ENCODE assay signal across 2 cellular contexts in the genomic region with DNA sequence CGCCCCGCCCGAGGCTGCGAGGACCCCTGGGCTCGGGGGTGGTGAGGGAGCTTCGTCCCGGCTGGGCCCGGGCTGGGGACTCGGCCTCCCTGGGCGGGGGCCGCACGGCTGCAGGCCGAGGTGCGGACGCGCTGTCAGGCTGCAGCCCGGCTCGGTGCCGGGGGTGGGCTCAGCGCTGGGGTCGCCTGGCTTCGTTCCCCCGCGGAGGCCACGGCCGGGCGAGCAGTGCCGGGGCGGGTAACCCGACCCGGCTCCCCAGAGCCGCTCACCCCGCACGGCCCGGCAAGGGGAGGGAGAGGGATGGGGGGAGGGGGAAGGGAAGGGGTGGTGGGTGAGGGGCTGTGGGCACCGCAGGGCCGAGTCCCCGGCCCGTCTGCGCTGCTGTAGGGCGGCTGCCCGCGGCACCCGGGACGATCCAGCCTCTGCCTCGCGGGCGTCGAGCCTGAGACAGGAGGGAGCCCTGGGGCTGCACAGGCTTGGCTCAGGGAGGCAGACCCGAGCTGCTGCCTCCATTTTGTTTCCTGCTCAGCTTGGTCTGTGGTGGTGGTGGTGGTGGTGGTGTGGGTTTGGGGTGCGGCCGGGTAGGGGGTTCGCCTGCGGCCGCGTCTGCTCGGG.
TF ChIP-seq lines count a peak whose summit lies in the region.

No MANE protein-coding gene starts in this region.

TF ChIP-seq in SK-N-SH, 30 proteins besides CTCF, POLR2A, EP300 and RAD21 (continued from another document):
- TF ChIP-seq, protein P1, sequence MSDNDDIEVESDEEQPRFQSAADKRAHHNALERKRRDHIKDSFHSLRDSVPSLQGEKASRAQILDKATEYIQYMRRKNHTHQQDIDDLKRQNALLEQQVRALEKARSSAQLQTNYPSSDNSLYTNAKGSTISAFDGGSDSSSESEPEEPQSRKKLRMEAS (IDR thresholded peaks at IDR 0.05; ENCODE audit: low read depth), result no peak
- TF ChIP-seq RFX5 (IDR thresholded peaks at IDR 0.05; ENCODE audit: low read length) (no peak), MEF2A (IDR thresholded peaks at IDR 0.05; ENCODE audit: borderline replicate concordance, low read depth) (no peak), GATA2 (CRISPR knock-in tag; IDR thresholded peaks at IDR 0.05) (no peak), TCF12 (IDR thresholded peaks at IDR 0.05) (no peak), MXI1 (IDR thresholded peaks at IDR 0.05; ENCODE audit: low read depth, low read length) (no peak), REST (IDR thresholded peaks at IDR 0.05; ENCODE audit: low read depth, low read length) (no peak), GABPA (IDR thresholded peaks at IDR 0.05; ENCODE audit: low read depth) (no peak), TEAD4 (IDR thresholded peaks at IDR 0.05; ENCODE audit: borderline replicate concordance, insufficient read depth) (no peak)
- TF ChIP-seq, protein P2, sequence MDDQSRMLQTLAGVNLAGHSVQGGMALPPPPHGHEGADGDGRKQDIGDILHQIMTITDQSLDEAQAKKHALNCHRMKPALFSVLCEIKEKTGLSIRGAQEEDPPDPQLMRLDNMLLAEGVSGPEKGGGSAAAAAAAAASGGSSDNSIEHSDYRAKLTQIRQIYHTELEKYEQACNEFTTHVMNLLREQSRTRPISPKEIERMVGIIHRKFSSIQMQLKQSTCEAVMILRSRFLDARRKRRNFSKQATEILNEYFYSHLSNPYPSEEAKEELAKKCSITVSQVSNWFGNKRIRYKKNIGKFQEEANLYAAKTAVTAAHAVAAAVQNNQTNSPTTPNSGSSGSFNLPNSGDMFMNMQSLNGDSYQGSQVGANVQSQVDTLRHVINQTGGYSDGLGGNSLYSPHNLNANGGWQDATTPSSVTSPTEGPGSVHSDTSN (IDR thresholded peaks at IDR 0.05), result no peak

TF ChIP-seq in SK-N-SH treated with all-trans-retinoic acid at 6 μM for 48 hours, 23 proteins besides CTCF, POLR2A, EP300 and RAD21 (continued from another document):
- TF ChIP-seq, protein P3, sequence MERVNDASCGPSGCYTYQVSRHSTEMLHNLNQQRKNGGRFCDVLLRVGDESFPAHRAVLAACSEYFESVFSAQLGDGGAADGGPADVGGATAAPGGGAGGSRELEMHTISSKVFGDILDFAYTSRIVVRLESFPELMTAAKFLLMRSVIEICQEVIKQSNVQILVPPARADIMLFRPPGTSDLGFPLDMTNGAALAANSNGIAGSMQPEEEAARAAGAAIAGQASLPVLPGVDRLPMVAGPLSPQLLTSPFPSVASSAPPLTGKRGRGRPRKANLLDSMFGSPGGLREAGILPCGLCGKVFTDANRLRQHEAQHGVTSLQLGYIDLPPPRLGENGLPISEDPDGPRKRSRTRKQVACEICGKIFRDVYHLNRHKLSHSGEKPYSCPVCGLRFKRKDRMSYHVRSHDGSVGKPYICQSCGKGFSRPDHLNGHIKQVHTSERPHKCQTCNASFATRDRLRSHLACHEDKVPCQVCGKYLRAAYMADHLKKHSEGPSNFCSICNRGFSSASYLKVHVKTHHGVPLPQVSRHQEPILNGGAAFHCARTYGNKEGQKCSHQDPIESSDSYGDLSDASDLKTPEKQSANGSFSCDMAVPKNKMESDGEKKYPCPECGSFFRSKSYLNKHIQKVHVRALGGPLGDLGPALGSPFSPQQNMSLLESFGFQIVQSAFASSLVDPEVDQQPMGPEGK (CRISPR knock-in tag; IDR thresholded peaks at IDR 0.05; ENCODE audit: borderline replicate concordance), result no peak
- TF ChIP-seq, protein P4, sequence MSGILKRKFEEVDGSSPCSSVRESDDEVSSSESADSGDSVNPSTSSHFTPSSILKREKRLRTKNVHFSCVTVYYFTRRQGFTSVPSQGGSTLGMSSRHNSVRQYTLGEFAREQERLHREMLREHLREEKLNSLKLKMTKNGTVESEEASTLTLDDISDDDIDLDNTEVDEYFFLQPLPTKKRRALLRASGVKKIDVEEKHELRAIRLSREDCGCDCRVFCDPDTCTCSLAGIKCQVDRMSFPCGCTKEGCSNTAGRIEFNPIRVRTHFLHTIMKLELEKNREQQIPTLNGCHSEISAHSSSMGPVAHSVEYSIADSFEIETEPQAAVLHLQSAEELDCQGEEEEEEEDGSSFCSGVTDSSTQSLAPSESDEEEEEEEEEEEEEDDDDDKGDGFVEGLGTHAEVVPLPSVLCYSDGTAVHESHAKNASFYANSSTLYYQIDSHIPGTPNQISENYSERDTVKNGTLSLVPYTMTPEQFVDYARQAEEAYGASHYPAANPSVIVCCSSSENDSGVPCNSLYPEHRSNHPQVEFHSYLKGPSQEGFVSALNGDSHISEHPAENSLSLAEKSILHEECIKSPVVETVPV (CRISPR knock-in tag; IDR thresholded peaks at IDR 0.05), result no peak
- TF ChIP-seq ZFP30 (CRISPR knock-in tag; IDR thresholded peaks at IDR 0.05) (no peak), GLIS3 (CRISPR knock-in tag; IDR thresholded peaks at IDR 0.05) (no peak), CSDC2 (CRISPR knock-in tag; IDR thresholded peaks at IDR 0.05) (no peak), PPARA (CRISPR knock-in tag; IDR thresholded peaks at IDR 0.05; ENCODE audit: borderline replicate concordance) (no peak), ZNF8 (CRISPR knock-in tag; IDR thresholded peaks at IDR 0.05) (no peak)
